In genomic region chr12:78559441-78559840, GRCh38 we compare ENCODE assay signal across 16 cellular contexts.
DNase-seq lines count a peak whose midpoint lies in the region; ATAC-seq, FAIRE-seq and TF ChIP-seq lines count a peak whose summit lies in the region.
"Had no signal": no experiment of that assay in that cellular context is flagged by ENCODE, and none has a peak within 500 bp of the region (broad histone marks: within the 10 kb centered on the region; RNA-seq: fewer than 3 reads in every experiment).

No MANE protein-coding gene starts in this region.

- intact Hi-C loops in esophagus muscularis mucosa (cut with DNase I) = no loop called here

- H3K36me3 ChIP-seq in bronchial epithelial cell (ENCODE audit: control insufficient read depth, insufficient read depth, low read length) (no peaks in the 10 kb centered on the region), esophagus muscularis mucosa (no peaks in the 10 kb centered on the region)
- H3K36me3 ChIP-seq: SJSA1 had no signal

- no peak for TF ChIP-seq POLR2A in esophagus muscularis mucosa (IDR thresholded peaks at IDR 0.05; ENCODE audit: low read depth)

- CTCF ChIA-PET in RWPE1 (lab: Yijun Ruan, JAX) = no interaction called here

- 72% methylated on average over 3 of the region's 3 CpGs for WGBS in esophagus muscularis mucosa

- no peaks in the 10 kb centered on the region for H3K4me1 ChIP-seq in esophagus muscularis mucosa
- H3K4me1 ChIP-seq: SJSA1 had no signal

- POLR2A ChIA-PET in RWPE1 (lab: Yijun Ruan, JAX; ENCODE audit: low non-redundant PET) = no interaction called here

- DNase-seq in Ammon's horn (ENCODE audit: low spot score) (peak; percentile 3), M059J (ENCODE audit: low read depth) (peak; percentile 23), bronchial epithelial cell (ENCODE audit: low read depth) (peak; percentile 3), kidney glomerular epithelial cell (lab: John Stamatoyannopoulos, UW) (peak; percentile 34), RWPE1 (ENCODE audit: low spot score) (no peak), NCI-H510A treated with DMSO at 0.1 percent for 48 hours (lab: John Stamatoyannopoulos, UW) (no peak), esophagus muscularis mucosa (ENCODE audit: extremely low spot score) (no peak)
- DNase-seq: DMS153, NCI-H1092, NCI-H2081 treated with DMSO at 0.1 percent for 48 hours, NCI-H2227 treated with DMSO at 0.1 percent for 48 hours, SW 1271 had no signal

- H3K27ac ChIP-seq in RWPE1 (no peak overlapping the region), esophagus muscularis mucosa (replicated peaks in 1 of 4) (no peak overlapping the region)
- H3K27ac ChIP-seq: KMS-11, SJSA1 had no signal

- ATAC-seq in HG02885 (IDR thresholded peaks at IDR 0.05; ENCODE audit: poor library complexity, unreplicated experiment) = no peak
- ATAC-seq: HCT116 had no signal

- H3K9me3 ChIP-seq in esophagus muscularis mucosa = no peaks in the 10 kb centered on the region
- H3K9me3 ChIP-seq: SJSA1 had no signal

- H3K27me3 ChIP-seq in bronchial epithelial cell (ENCODE audit: control insufficient read depth, insufficient read depth, low read length) = no peaks in the 10 kb centered on the region
- no peaks in the 10 kb centered on the region for H3K27me3 ChIP-seq in esophagus muscularis mucosa
- H3K27me3 ChIP-seq: SJSA1 had no signal

- no peak for FAIRE-seq in bronchial epithelial cell (lab: Jason Lieb, UNC)

- no peak for TF ChIP-seq EP300 in esophagus muscularis mucosa (IDR thresholded peaks at IDR 0.05)

- TF ChIP-seq CTCF in bronchial epithelial cell (IDR thresholded peaks at IDR 0.05; ENCODE audit: insufficient read depth, low read length, severe bottlenecking) = no peak
- TF ChIP-seq CTCF in RWPE1 (conservative IDR thresholded peaks at IDR 0.05; ENCODE audit: low read depth) = no peak
- TF ChIP-seq CTCF in esophagus muscularis mucosa (IDR thresholded peaks at IDR 0.05) = no peak

- H3K4me3 ChIP-seq in bronchial epithelial cell (ENCODE audit: low read depth, low read length) (no peak overlapping the region), esophagus muscularis mucosa (no peak overlapping the region)
- H3K4me3 ChIP-seq: SJSA1 had no signal

Comparison
In these comparisons a context has a peak if more than half of its experiments do, and no peak if none do; other contexts are left out.
1. DNase-seq: peak in Ammon's horn (single experiment), M059J (single experiment), bronchial epithelial cell (single experiment) and kidney glomerular epithelial cell (single experiment); none in RWPE1 (single experiment), NCI-H510A treated with DMSO at 0.1 percent for 48 hours (single experiment) and esophagus muscularis mucosa (single experiment).